ENCODE assay signal across 8 cellular contexts in the genomic region with DNA sequence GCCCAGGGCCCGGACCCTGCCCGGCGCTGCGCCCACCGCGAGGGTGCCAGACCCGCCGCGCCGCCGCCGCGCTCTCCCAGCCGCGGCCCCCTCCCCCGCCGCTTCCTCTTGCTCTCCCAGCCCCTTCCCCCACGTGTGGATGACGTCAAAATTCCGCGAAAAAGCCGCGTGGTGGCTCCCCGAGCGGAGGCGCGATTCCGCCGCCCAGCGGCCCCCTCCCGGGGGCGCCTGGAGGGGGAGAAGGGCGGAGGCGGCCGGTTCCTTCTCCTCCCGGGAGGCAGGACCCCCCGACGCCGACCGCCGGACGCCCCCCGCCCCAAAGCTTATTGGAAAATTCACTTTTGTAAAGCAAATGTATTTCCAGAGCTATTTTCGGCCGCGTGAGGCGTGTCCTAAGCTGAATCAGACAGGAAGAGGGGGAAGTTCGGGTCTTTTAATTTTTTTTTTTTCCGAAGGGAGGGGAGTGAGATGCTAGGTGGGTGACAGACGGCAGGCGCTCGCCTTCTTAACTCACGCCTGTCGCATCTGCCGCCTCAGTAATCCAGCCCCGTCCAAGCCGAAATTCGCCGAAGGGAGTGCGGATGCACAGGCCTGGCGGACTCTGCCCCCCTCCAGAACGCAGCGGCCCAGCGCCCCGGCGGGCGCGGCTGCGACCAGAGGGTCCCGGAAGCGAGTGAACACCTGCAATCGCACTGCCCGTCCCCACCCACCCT. TPM values are rescaled to one million over a fixed set of nuclear protein-coding genes. Genes with fewer than 3 reads are reported as not detected.
DNase-seq lines count a peak whose midpoint lies in the region; ATAC-seq and TF ChIP-seq lines count a peak whose summit lies in the region.

No MANE protein-coding gene starts in this region.

- peak overlapping the region; percentile 99 for H3K4me3 Mint-ChIP-seq in natural killer cell treated with Interleukin-12 subunit alpha and Interleukin-12 subunit beta and Interleukin-15 and Interleukin-18, amount 100 ng/mL, for 72 hours
- peak overlapping the region; percentile 96 for H3K4me3 Mint-ChIP-seq in stimulated activated effector memory CD8-positive, alpha-beta T cell treated with anti-CD3 and anti-CD28 coated beads, Interleukin-12 subunit alpha, Interleukin-12 subunit beta, amount 100 ng/mL, for 72 hours

- peaks cover 30 to 31% of the 10 kb centered on the region in 2 donors for H3K4me1 Mint-ChIP-seq in natural killer cell treated with Interleukin-12 subunit alpha and Interleukin-12 subunit beta and Interleukin-15 and Interleukin-18, amount 100 ng/mL, for 72 hours (ENCODE audit: low read depth in 2 of 2)
- peaks cover 24% of the 10 kb centered on the region for H3K4me1 Mint-ChIP-seq in stimulated activated effector memory CD8-positive, alpha-beta T cell treated with anti-CD3 and anti-CD28 coated beads, Interleukin-12 subunit alpha, Interleukin-12 subunit beta, amount 100 ng/mL, for 72 hours

- H3K27me3 Mint-ChIP-seq in natural killer cell treated with Interleukin-12 subunit alpha and Interleukin-12 subunit beta and Interleukin-15 and Interleukin-18, amount 100 ng/mL, for 72 hours: peaks cover 2 to 6% of the 10 kb centered on the region in 2 donors

- H3K27ac Mint-ChIP-seq in natural killer cell treated with Interleukin-12 subunit alpha and Interleukin-12 subunit beta and Interleukin-15 and Interleukin-18, amount 100 ng/mL, for 72 hours: peak overlapping the region; percentile 93 to 94
- H3K27ac Mint-ChIP-seq in stimulated activated effector memory CD8-positive, alpha-beta T cell treated with anti-CD3 and anti-CD28 coated beads, Interleukin-12 subunit alpha, Interleukin-12 subunit beta, amount 100 ng/mL, for 72 hours: peak overlapping the region; percentile 98

- 3% methylated on average over 46 of the region's 73 CpGs for WGBS in esophagus muscularis mucosa

- no peaks in the 10 kb centered on the region for H3K36me3 ChIP-seq in esophagus muscularis mucosa

- intact Hi-C loops in esophagus muscularis mucosa (cut with DNase I): loop anchor here (5.0 kb wide), 1 partner anchor 152 kb away; no protein-coding TSS in a partner anchor

- peaks cover 0 to 5% (median 2%) of the 10 kb centered on the region in 4 donors for H3K27me3 ChIP-seq in esophagus muscularis mucosa

- no peak for TF ChIP-seq EP300 in esophagus muscularis mucosa (IDR thresholded peaks at IDR 0.05)

- H3K9me3 ChIP-seq in esophagus muscularis mucosa: no peaks in the 10 kb centered on the region

- ATAC-seq in natural killer cell treated with Interleukin-12 subunit alpha and Interleukin-12 subunit beta and Interleukin-15 and Interleukin-18, amount 100 ng/mL, for 72 hours: peak; percentile 53 to 60
- ATAC-seq in stimulated activated effector memory CD8-positive, alpha-beta T cell treated with anti-CD3 and anti-CD28 coated beads, Interleukin-12 subunit alpha, Interleukin-12 subunit beta, amount 100 ng/mL, for 72 hours: peak; percentile 52
- no peak for ATAC-seq in GM21619 (IDR thresholded peaks at IDR 0.05; ENCODE audit: unreplicated experiment)

- peak; percentile 47 for DNase-seq in NCI-H748 (lab: John Stamatoyannopoulos, UW; ENCODE audit: unreplicated experiment)
- no peak for DNase-seq in NCI-H748 treated with DMSO at 0.1 percent for 48 hours (lab: John Stamatoyannopoulos, UW)
- DNase-seq in NCI-H446 treated with DMSO at 0.1 percent for 48 hours (lab: John Stamatoyannopoulos, UW): peak; percentile 45
- DNase-seq in activated T-cell treated with anti-CD3 and anti-CD28 coated beads for 4 hours: peak; percentile 97
- DNase-seq in esophagus muscularis mucosa (ENCODE audit: extremely low spot score): no peak
- DNase-seq in natural killer cell treated with Interleukin-12 subunit alpha and Interleukin-12 subunit beta and Interleukin-15 and Interleukin-18, amount 100 ng/mL, for 72 hours (ENCODE audit: low spot score): peak; percentile 97
- DNase-seq in stimulated activated effector memory CD8-positive, alpha-beta T cell treated with anti-CD3 and anti-CD28 coated beads, Interleukin-12 subunit alpha, Interleukin-12 subunit beta, amount 100 ng/mL, for 72 hours (ENCODE audit: low spot score in 2 of 2): peak; percentile 87 to 99

- H3K4me1 ChIP-seq in esophagus muscularis mucosa: peaks cover 33 to 45% (median 41%) of the 10 kb centered on the region in 4 donors

- no peaks in the 10 kb centered on the region for H3K36me3 Mint-ChIP-seq in natural killer cell treated with Interleukin-12 subunit alpha and Interleukin-12 subunit beta and Interleukin-15 and Interleukin-18, amount 100 ng/mL, for 72 hours
- peaks cover 64% of the 10 kb centered on the region for H3K36me3 Mint-ChIP-seq in stimulated activated effector memory CD8-positive, alpha-beta T cell treated with anti-CD3 and anti-CD28 coated beads, Interleukin-12 subunit alpha, Interleukin-12 subunit beta, amount 100 ng/mL, for 72 hours

- H3K9me3 Mint-ChIP-seq in natural killer cell treated with Interleukin-12 subunit alpha and Interleukin-12 subunit beta and Interleukin-15 and Interleukin-18, amount 100 ng/mL, for 72 hours: no peaks in the 10 kb centered on the region
- no peaks in the 10 kb centered on the region for H3K9me3 Mint-ChIP-seq in stimulated activated effector memory CD8-positive, alpha-beta T cell treated with anti-CD3 and anti-CD28 coated beads, Interleukin-12 subunit alpha, Interleukin-12 subunit beta, amount 100 ng/mL, for 72 hours

- H3K4me3 ChIP-seq in esophagus muscularis mucosa: peak overlapping the region; percentile 71 to 98 (median 76)

- TF ChIP-seq POLR2A in esophagus muscularis mucosa (IDR thresholded peaks at IDR 0.05; ENCODE audit: low read depth): peak; percentile 63

- TF ChIP-seq CTCF in esophagus muscularis mucosa (IDR thresholded peaks at IDR 0.05): peak; percentile 14 to 44 (median 23)

- peak overlapping the region; percentile 93 to 98 (median 97) for H3K27ac ChIP-seq in esophagus muscularis mucosa (replicated peaks in 1 of 4)

RNA-seq across cellular contexts. Expression of a gene that starts 4.1 kb away (rescaled TPM):
- 100 to 1,000 TPM; 101 to 122 (median 111) TPM for total RNA-seq in esophagus muscularis mucosa
- total RNA-seq in natural killer cell treated with Interleukin-12 subunit alpha and Interleukin-12 subunit beta and Interleukin-15 and Interleukin-18, amount 100 ng/mL, for 72 hours: 1,000 to 10,000 TPM in 1 of 2 donors, 100 to 1,000 TPM in 1; 942 to 1,190 TPM

RNA-seq across cellular contexts. Expression of a gene that starts 51.6 kb away (rescaled TPM):
- 1 to 10 TPM; 6.6 to 7.6 (median 7.4) TPM for total RNA-seq in esophagus muscularis mucosa
- total RNA-seq in natural killer cell treated with Interleukin-12 subunit alpha and Interleukin-12 subunit beta and Interleukin-15 and Interleukin-18, amount 100 ng/mL, for 72 hours: 10 to 100 TPM in 1 of 2 donors, 1 to 10 TPM in 1; 7.4 to 10.2 TPM

Comparison
In these comparisons a context has a peak if more than half of its experiments do, and no peak if none do; other contexts are left out.
1. DNase-seq: peak in NCI-H748 (single experiment), NCI-H446 treated with DMSO at 0.1 percent for 48 hours (single experiment), activated T-cell treated with anti-CD3 and anti-CD28 coated beads for 4 hours (single experiment), natural killer cell treated with Interleukin-12 subunit alpha and Interleukin-12 subunit beta and Interleukin-15 and Interleukin-18, amount 100 ng/mL, for 72 hours (single experiment) and stimulated activated effector memory CD8-positive, alpha-beta T cell treated with anti-CD3 and anti-CD28 coated beads, Interleukin-12 subunit alpha, Interleukin-12 subunit beta, amount 100 ng/mL, for 72 hours (2 of 2); none in NCI-H748 treated with DMSO at 0.1 percent for 48 hours (single experiment) and esophagus muscularis mucosa (single experiment).
2. RNA of a gene that starts 4.1 kb away (total RNA-seq): 942 to 1,190 TPM in natural killer cell treated with Interleukin-12 subunit alpha and Interleukin-12 subunit beta and Interleukin-15 and Interleukin-18, amount 100 ng/mL, for 72 hours; 101 to 122 TPM in esophagus muscularis mucosa; every median in the first group is over 4 times any median in the second.